Comparison of ENCODE assay signal across 8 cellular contexts in genomic region chr1:41955461-41956159, GRCh38. TPM values are rescaled to one million over a fixed set of nuclear protein-coding genes. Genes with fewer than 3 reads are reported as not detected.
A peak's percentile ranks its signal among the peaks of the same experiment; 100 is the strongest.
DNase-seq lines count a peak whose midpoint lies in the region; ATAC-seq, FAIRE-seq and TF ChIP-seq lines count a peak whose summit lies in the region.

No MANE protein-coding gene starts in this region.

- peaks cover 13% of the 10 kb centered on the region for H3K36me3 Mint-ChIP-seq in Calu3 (ENCODE audit: insufficient read depth, unreplicated experiment)

- 58 to 63% methylated on average over 9 of the region's 9 CpGs for WGBS in body of pancreas, 2 donors
- WGBS in pancreas, 2 donors: 64 to 69% methylated on average over 9 of the region's 9 CpGs

- peak overlapping the region; percentile 56 for H3K4me3 Mint-ChIP-seq in Calu3 (ENCODE audit: low read depth, unreplicated experiment)

- peaks cover 89% of the 10 kb centered on the region for H3K4me1 Mint-ChIP-seq in Calu3 (ENCODE audit: low read depth, unreplicated experiment)

- H3K9me3 Mint-ChIP-seq in Calu3 (ENCODE audit: low read depth, unreplicated experiment): no peaks in the 10 kb centered on the region

- TF ChIP-seq CTCF in Calu3 (IDR thresholded peaks at IDR 0.05; ENCODE audit: unreplicated experiment) (no peak), body of pancreas (IDR thresholded peaks at IDR 0.05) (no peak), pancreas (IDR thresholded peaks at IDR 0.05) (no peak)

- no peaks in the 10 kb centered on the region for H3K27me3 ChIP-seq in body of pancreas
- H3K27me3 ChIP-seq in pancreas: no peaks in the 10 kb centered on the region

- TSS peak; percentile 84 for BruUV-seq in Calu3 (replicated peaks; lab: Mats Ljungman, UMichigan)

- intact Hi-C loops in Calu3 (cut with micrococcal nuclease; ENCODE audit: unreplicated experiment): loop anchor here (2.0 kb wide), 1 partner anchor 49 kb away; no protein-coding TSS in a partner anchor
- intact Hi-C loops in body of pancreas (cut with DNase I): no loop called here
- intact Hi-C loops in pancreas (cut with DNase I): no loop called here

- H3K27ac ChIP-seq in body of pancreas (peak overlapping the region in 3 of 4 donors; percentile 6 to 58 (median 47)), pancreas (peak overlapping the region in 3 of 4 donors; percentile 34 to 45 (median 36))

- DNase-seq in Calu3 (peak; percentile 68), LHCN-M2 (ENCODE audit: low read depth) (peak; percentile 94), body of pancreas (no peak), pancreas (no peak), amygdala (lab: John Stamatoyannopoulos, UW) (no peak)
- DNase-seq in activated effector memory CD4-positive, alpha-beta T cell treated with Interleukin-2 at 50 U/mL for 16 hours: no peak

- ATAC-seq in GM21423 (IDR thresholded peaks at IDR 0.05; ENCODE audit: unreplicated experiment) (peak; percentile 87), body of pancreas (peak; percentile 48), pancreas (peak; percentile 42 to 69 (median 65)), HG03045 (IDR thresholded peaks at IDR 0.05; ENCODE audit: unreplicated experiment) (no peak)

- H3K27ac Mint-ChIP-seq in Calu3 (ENCODE audit: unreplicated experiment): peak overlapping the region; percentile 85

- no peaks in the 10 kb centered on the region for H3K27me3 Mint-ChIP-seq in Calu3 (ENCODE audit: unreplicated experiment)

- H3K36me3 ChIP-seq in body of pancreas (replicated peaks in 1 of 2; ENCODE audit: insufficient read depth in 1 of 2, low read depth in 2 of 2) (no peaks in the 10 kb centered on the region), pancreas (no peaks in the 10 kb centered on the region)

- H3K4me3 ChIP-seq in body of pancreas (no peak overlapping the region), pancreas (no peak overlapping the region)

- CTCF ChIA-PET in Calu3 (lab: Charles Lee): interaction anchor here (0.6 to 1.7 kb wide), 4 partner anchors 20 to 1116 kb away, joined by 3 to 10 read pairs (median 4); partner anchors contain the start of gene HIVEP3

- H3K9me3 ChIP-seq in body of pancreas (no peaks in the 10 kb centered on the region), pancreas (no peaks in the 10 kb centered on the region)

- H3K4me1 ChIP-seq in body of pancreas (peaks cover 28% of the 10 kb centered on the region), pancreas (peaks cover 5 to 14% (median 12%) of the 10 kb centered on the region in 3 donors)

- FAIRE-seq in pancreas (lab: Jason Lieb, UNC): no peak

- no peak for TF ChIP-seq POLR2A in body of pancreas (IDR thresholded peaks at IDR 0.05)

RNA-seq across cellular contexts. Expression of gene HIVEP3, which starts 36.9 kb away (rescaled TPM):
- total RNA-seq in Calu3 (2022) (5.6 and 9.0 TPM in 2 replicates), LHCN-M2 (2014; rRNA removed) (1.5 and 2.1 TPM in 2 replicates), body of pancreas (1 to 10 TPM; 3.4 to 4.0 TPM), pancreas (1 to 10 TPM; 2.8 to 5.0 (median 3.1) TPM)
- 5.8 TPM for polyA plus RNA-seq in LHCN-M2 (2012)
- polyA plus RNA-seq in pancreas: 1 to 10 TPM; 2.7 to 3.7 TPM

Comparison
In these comparisons a context has a peak if more than half of its experiments do, and no peak if none do; other contexts are left out.
1. DNase-seq: peak in Calu3 (single experiment) and LHCN-M2 (single experiment); none in body of pancreas (0 of 4), pancreas (0 of 6), activated effector memory CD4-positive, alpha-beta T cell treated with Interleukin-2 at 50 U/mL for 16 hours (single experiment) and amygdala (0 of 56).